In genomic region chr1:43360616-43361015, GRCh38 we compare ENCODE assay signal across 1 cellular context.
A peak's percentile ranks its signal among the peaks of the same experiment; 100 is the strongest.
TF ChIP-seq lines count a peak whose summit lies in the region.

No MANE protein-coding gene starts in this region.

TF ChIP-seq in K562, 482 proteins besides CTCF, POLR2A, EP300 and RAD21 (continued from another document):
- TF ChIP-seq THRA (IDR thresholded peaks at IDR 0.05) = no peak
- no peak for TF ChIP-seq ZFX (CRISPR knock-in tag; IDR thresholded peaks at IDR 0.05)
- TF ChIP-seq MNT (conservative IDR thresholded peaks at IDR 0.05) = peak in 1 of 2 experiments; percentile 53; a peak in 1 of 4 replicates
- no peak for TF ChIP-seq TGIF2 (CRISPR knock-in tag; IDR thresholded peaks at IDR 0.05)
